ENCODE assay signal across 12 cellular contexts in the genomic region with DNA sequence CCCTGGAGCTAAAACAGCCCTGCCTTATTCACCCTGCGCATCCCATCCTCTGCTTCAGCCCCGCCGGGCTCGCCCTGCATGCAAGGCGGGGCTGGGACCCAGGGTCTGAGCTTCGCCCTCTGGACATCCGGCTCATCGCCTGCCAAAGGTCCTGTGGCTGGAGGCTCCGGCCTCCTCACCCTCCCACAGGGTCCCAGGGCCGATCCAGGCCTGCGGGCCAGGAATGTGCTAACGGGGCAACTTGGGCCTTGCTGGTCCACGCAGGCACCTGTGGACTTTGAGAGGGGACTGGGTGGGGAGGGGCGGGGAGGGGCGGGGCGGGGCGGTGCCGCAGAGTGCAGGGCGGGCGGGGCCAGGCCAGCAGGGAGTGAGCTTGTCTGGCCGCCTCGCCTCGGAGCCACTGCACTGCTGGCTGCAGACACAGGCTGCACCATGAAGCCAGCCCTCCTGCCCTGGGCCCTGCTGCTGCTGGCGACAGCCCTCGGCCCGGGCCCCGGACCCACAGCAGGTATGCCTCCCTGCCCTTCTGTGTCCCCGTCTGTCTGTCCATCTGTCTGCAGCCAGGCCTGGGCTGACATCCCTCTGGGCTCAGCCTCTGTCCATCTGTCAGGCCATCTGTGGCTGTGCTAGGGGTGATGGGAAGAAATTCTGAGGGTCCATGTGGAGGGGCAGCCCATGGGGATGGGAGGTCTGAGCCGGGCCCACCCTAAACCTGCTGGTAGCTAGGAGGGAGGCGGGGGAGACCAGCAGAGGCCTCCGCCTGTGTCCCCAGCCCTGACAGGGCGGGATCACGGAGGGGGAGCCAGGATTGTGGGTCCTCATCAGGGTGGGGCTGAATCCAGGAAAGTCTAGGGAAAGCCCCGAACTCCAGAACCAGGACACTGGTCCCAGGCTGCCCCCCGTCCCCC. TPM values are rescaled to one million over a fixed set of nuclear protein-coding genes. Genes with fewer than 3 reads are reported as not detected.
DNase-seq lines count a peak whose midpoint lies in the region; FAIRE-seq and TF ChIP-seq lines count a peak whose summit lies in the region.
"Had no signal": no experiment of that assay in that cellular context is flagged by ENCODE, and none has a peak within 500 bp of the region (broad histone marks: within the 10 kb centered on the region; RNA-seq: fewer than 3 reads in every experiment).

A gene with protein sequence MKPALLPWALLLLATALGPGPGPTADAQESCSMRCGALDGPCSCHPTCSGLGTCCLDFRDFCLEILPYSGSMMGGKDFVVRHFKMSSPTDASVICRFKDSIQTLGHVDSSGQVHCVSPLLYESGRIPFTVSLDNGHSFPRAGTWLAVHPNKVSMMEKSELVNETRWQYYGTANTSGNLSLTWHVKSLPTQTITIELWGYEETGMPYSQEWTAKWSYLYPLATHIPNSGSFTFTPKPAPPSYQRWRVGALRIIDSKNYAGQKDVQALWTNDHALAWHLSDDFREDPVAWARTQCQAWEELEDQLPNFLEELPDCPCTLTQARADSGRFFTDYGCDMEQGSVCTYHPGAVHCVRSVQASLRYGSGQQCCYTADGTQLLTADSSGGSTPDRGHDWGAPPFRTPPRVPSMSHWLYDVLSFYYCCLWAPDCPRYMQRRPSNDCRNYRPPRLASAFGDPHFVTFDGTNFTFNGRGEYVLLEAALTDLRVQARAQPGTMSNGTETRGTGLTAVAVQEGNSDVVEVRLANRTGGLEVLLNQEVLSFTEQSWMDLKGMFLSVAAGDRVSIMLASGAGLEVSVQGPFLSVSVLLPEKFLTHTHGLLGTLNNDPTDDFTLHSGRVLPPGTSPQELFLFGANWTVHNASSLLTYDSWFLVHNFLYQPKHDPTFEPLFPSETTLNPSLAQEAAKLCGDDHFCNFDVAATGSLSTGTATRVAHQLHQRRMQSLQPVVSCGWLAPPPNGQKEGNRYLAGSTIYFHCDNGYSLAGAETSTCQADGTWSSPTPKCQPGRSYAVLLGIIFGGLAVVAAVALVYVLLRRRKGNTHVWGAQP (plus strand): TSS at position 400 of the 908 bp plus-strand sequence. CDS start 33 bp downstream, at position 433.

- H3K4me1 ChIP-seq in BE2C (peaks cover 3% of the 10 kb centered on the region), esophagus muscularis mucosa (peaks cover 26 to 62% (median 52%) of the 10 kb centered on the region in 4 donors), muscle layer of duodenum (ENCODE audit: control insufficient read depth in 1 of 2, insufficient read depth in 2 of 2, low read length in 2 of 2) (peaks cover 0 to 25% of the 10 kb centered on the region in 2 donors)

- H3K27ac ChIP-seq in esophagus muscularis mucosa (replicated peaks in 1 of 4) (peak within 1 kb of the TSS; percentile 32 to 62 (median 44)), muscle layer of duodenum (ENCODE audit: low read length) (no peak within 1 kb of the TSS)

- H3K36me3 ChIP-seq in BE2C: no peaks in the 10 kb centered on the region; the same call in 1 of the 2 replicates
- peaks cover 0 to 28% (median 15%) of the 10 kb centered on the region in 4 donors for H3K36me3 ChIP-seq in esophagus muscularis mucosa
- peaks cover 0 to 20% of the 10 kb centered on the region in 2 donors for H3K36me3 ChIP-seq in muscle layer of duodenum (ENCODE audit: control insufficient read depth in 1 of 2, insufficient read depth in 2 of 2, low read length in 2 of 2)

- TF ChIP-seq POLR2A in esophagus muscularis mucosa (IDR thresholded peaks at IDR 0.05; ENCODE audit: low read depth) (no peak), H54 (IDR thresholded peaks at IDR 0.05; ENCODE audit: low read depth, low read length) (no peak)

- H3K27me3 ChIP-seq in BE2C (no peaks in the 10 kb centered on the region), esophagus muscularis mucosa (no peaks in the 10 kb centered on the region), muscle layer of duodenum (ENCODE audit: low read depth, low read length) (no peaks in the 10 kb centered on the region)

- intact Hi-C loops in esophagus muscularis mucosa (cut with DNase I): no loop called here

- TF ChIP-seq CTCF in BE2C (IDR thresholded peaks at IDR 0.05; ENCODE audit: low read depth, low read length) (no peak), esophagus muscularis mucosa (IDR thresholded peaks at IDR 0.05) (no peak)

- no peak for TF ChIP-seq EP300 in esophagus muscularis mucosa (IDR thresholded peaks at IDR 0.05)

- no peaks in the 10 kb centered on the region for H3K9me3 ChIP-seq in BE2C
- no peaks in the 10 kb centered on the region for H3K9me3 ChIP-seq in esophagus muscularis mucosa
- H3K9me3 ChIP-seq in muscle layer of duodenum (ENCODE audit: control insufficient read depth in 1 of 2, low read length in 2 of 2): no peaks in the 10 kb centered on the region

- H3K4me3 ChIP-seq in BE2C (ENCODE audit: low read depth, low read length) (no peak within 1 kb of the TSS), esophagus muscularis mucosa (peak within 1 kb of the TSS; percentile 2 to 35 (median 16)), muscle layer of duodenum (ENCODE audit: low read depth in 1 of 2, low read length in 2 of 2) (peak within 1 kb of the TSS; percentile 7 to 45)

- DNase-seq in BE2C (peak; percentile 53), NCI-H524 (lab: John Stamatoyannopoulos, UW) (peak; percentile 93 to 98), esophagus muscularis mucosa (ENCODE audit: extremely low spot score) (no peak), RKO (ENCODE audit: low spot score) (no peak), H54 (ENCODE audit: insufficient read length, low spot score) (no peak), KG1 (lab: John Stamatoyannopoulos, UW) (no peak)
- DNase-seq in stimulated activated CD4-positive, alpha-beta T cell treated with anti-CD3 and anti-CD28 coated beads, Interleukin-4, amount 100 ng/mL, for 4 hours: no peak
- DNase-seq: activated CD4-positive, alpha-beta T cell treated with anti-CD3 and anti-CD28 coated beads for 1 hour; NK-92 treated with Interleukin-12 subunit alpha and Interleukin-12 subunit beta, amount 100 ng/mL, for 24 hours had no signal

- 84% methylated on average over 18 of the region's 35 CpGs for WGBS in esophagus muscularis mucosa

- FAIRE-seq in H54 (lab: Jason Lieb, UNC): no peak
- FAIRE-seq: frontal cortex had no signal

RNA-seq across cellular contexts. Expression of the gene that starts here (rescaled TPM):
- polyA plus RNA-seq in BE2C (2012; ENCODE audit: insufficient read depth, insufficient read length, low read depth): 1.6 TPM
- 1 to 10 TPM; 3.3 to 10.0 (median 4.2) TPM for total RNA-seq in esophagus muscularis mucosa
- polyA plus RNA-seq: CD8-positive, alpha-beta memory T cell had no signal

Comparison
In these comparisons a context has a peak if more than half of its experiments do, and no peak if none do; other contexts are left out.
1. DNase-seq: peak in BE2C (single experiment) and NCI-H524 (2 of 2); none in esophagus muscularis mucosa (single experiment), stimulated activated CD4-positive, alpha-beta T cell treated with anti-CD3 and anti-CD28 coated beads, Interleukin-4, amount 100 ng/mL, for 4 hours (0 of 2), RKO (single experiment), H54 (single experiment) and KG1 (single experiment).